ENCODE assay signal across 8 cellular contexts in genomic region chr19:45900661-45901431, GRCh38. TPM values are rescaled to one million over a fixed set of nuclear protein-coding genes. Genes with fewer than 3 reads are reported as not detected.
A peak's percentile ranks its signal among the peaks of the same experiment; 100 is the strongest.
DNase-seq lines count a peak whose midpoint lies in the region; ATAC-seq and TF ChIP-seq lines count a peak whose summit lies in the region.

No MANE protein-coding gene starts in this region.

- TF ChIP-seq POLR2A in breast epithelium (IDR thresholded peaks at IDR 0.05), result no peak

- peaks cover 5% of the 10 kb centered on the region for H3K4me1 Mint-ChIP-seq in mesothelial cell of epicardium

- no peaks in the 10 kb centered on the region for H3K79me2 ChIP-seq in ACC112 (ENCODE audit: control insufficient read depth, insufficient read depth, low read length, unreplicated experiment)

- no peaks in the 10 kb centered on the region for H3K9me3 Mint-ChIP-seq in mesothelial cell of epicardium

- TF ChIP-seq CTCF in breast epithelium (IDR thresholded peaks at IDR 0.05) (no peak), mesothelial cell of epicardium (IDR thresholded peaks at IDR 0.05; ENCODE audit: unreplicated experiment) (no peak), omental fat pad (IDR thresholded peaks at IDR 0.05) (no peak)

- H3K4me3 ChIP-seq in ACC112 (ENCODE audit: low read depth, low read length) (peak overlapping the region; percentile 73), HUES6 (ENCODE audit: low read depth, low read length) (peak overlapping the region; percentile 93), breast epithelium (peak overlapping the region; percentile 59 to 79 (median 75))

- no peak overlapping the region for H3K27ac ChIP-seq in ACC112 (ENCODE audit: low read depth, low read length)
- no peak overlapping the region for H3K27ac ChIP-seq in HUES6 (ENCODE audit: low read depth, low read length)
- H3K27ac ChIP-seq in breast epithelium, result no peak overlapping the region

- no peak for ATAC-seq in omental fat pad (ENCODE audit: low FRiP score)

- peaks cover 11% of the 10 kb centered on the region for H3K27me3 Mint-ChIP-seq in mesothelial cell of epicardium (ENCODE audit: low read depth)

- H3K4me1 ChIP-seq in ACC112 (ENCODE audit: control insufficient read depth, insufficient read depth, low read length, unreplicated experiment), result no peaks in the 10 kb centered on the region
- no peaks in the 10 kb centered on the region for H3K4me1 ChIP-seq in HUES6 (ENCODE audit: control insufficient read depth, insufficient read depth, low read length)
- no peaks in the 10 kb centered on the region for H3K4me1 ChIP-seq in breast epithelium

- DNase-seq in breast epithelium (ENCODE audit: low spot score in 2 of 2) (no peak), mesothelial cell of epicardium (ENCODE audit: low spot score in 2 of 2, unreplicated experiment in 2 of 2) (no peak), NCI-H187 (lab: John Stamatoyannopoulos, UW) (no peak), omental fat pad (ENCODE audit: low spot score) (no peak), NCI-H2107 (lab: John Stamatoyannopoulos, UW) (no peak)
- DNase-seq in activated CD4-positive, CD25-positive, alpha-beta regulatory T cell (lab: John Stamatoyannopoulos, UW), result no peak

- intact Hi-C loops in breast epithelium (cut with DNase I; ENCODE audit: low total_unique reads), result loop anchor here (1.0 kb wide), 1 partner anchor 29 kb away; no protein-coding TSS in a partner anchor

- no peaks in the 10 kb centered on the region for H3K27me3 ChIP-seq in ACC112 (ENCODE audit: insufficient read depth, low read length)
- H3K27me3 ChIP-seq in HUES6 (ENCODE audit: control insufficient read depth, insufficient read depth, low read length), result peaks cover 18% of the 10 kb centered on the region
- no peaks in the 10 kb centered on the region for H3K27me3 ChIP-seq in breast epithelium

- peak overlapping the region; percentile 55 for H3K4me3 Mint-ChIP-seq in mesothelial cell of epicardium

- no peaks in the 10 kb centered on the region for H3K36me3 ChIP-seq in ACC112 (ENCODE audit: insufficient read depth, low read length)
- peaks cover 12% of the 10 kb centered on the region; the same call in 1 of the 2 replicates for H3K36me3 ChIP-seq in HUES6 (ENCODE audit: control insufficient read depth, insufficient read depth, low read length)
- H3K36me3 ChIP-seq in breast epithelium, result no peaks in the 10 kb centered on the region

- peaks cover 22% of the 10 kb centered on the region for H3K36me3 Mint-ChIP-seq in mesothelial cell of epicardium

- H3K9me3 ChIP-seq in HUES6 (ENCODE audit: control insufficient read depth, insufficient read depth, low read depth, low read length), result no peaks in the 10 kb centered on the region
- H3K9me3 ChIP-seq in breast epithelium, result no peaks in the 10 kb centered on the region

- H2AFZ ChIP-seq in ACC112 (ENCODE audit: low read length, unreplicated experiment), result no peak overlapping the region

- no peak overlapping the region for H3K9ac ChIP-seq in HUES6 (ENCODE audit: low read length)

- no peak overlapping the region for H3K27ac Mint-ChIP-seq in mesothelial cell of epicardium

RNA-seq across cellular contexts. Expression of gene MYPOP, which starts 1.6 kb away (rescaled TPM):
- total RNA-seq in breast epithelium, result 1 to 10 TPM; 2.0 to 5.9 (median 2.4) TPM
- total RNA-seq in mesothelial cell of epicardium, result 10.4 to 11.5 TPM (median 10.9 TPM) in 3 replicates
- total RNA-seq in omental fat pad, result 1 to 10 TPM; 1.3 to 6.8 (median 2.6) TPM

RNA-seq across cellular contexts. Expression of gene NANOS2, which starts 13.7 kb away (rescaled TPM):
- total RNA-seq in breast epithelium (not detected), mesothelial cell of epicardium (not detected in 3 replicates), omental fat pad (not detected)

RNA-seq across cellular contexts. Expression of gene IRF2BP1, which starts 14.9 kb away (rescaled TPM):
- total RNA-seq in breast epithelium (10 to 100 TPM; 16.5 to 26.5 (median 19.7) TPM), mesothelial cell of epicardium (33.8 to 34.6 TPM (median 34.1 TPM) in 3 replicates), omental fat pad (10 to 100 TPM; 10.6 to 14.2 (median 11.2) TPM)

RNA-seq across cellular contexts. Expression of gene FOXA3, which starts 36.7 kb away (rescaled TPM):
- total RNA-seq in breast epithelium (under 1 TPM in 1 of 3 donors, not detected in 2; 0.33 TPM), mesothelial cell of epicardium (not detected in 3 replicates), omental fat pad (under 1 TPM in 2 of 4 donors, not detected in 2; 0.38 to 0.79 TPM)

RNA-seq across cellular contexts. Expression of gene SYMPK, which starts 37.9 kb away (rescaled TPM):
- total RNA-seq in breast epithelium (10 to 100 TPM; 24.3 to 50.8 (median 31.3) TPM), mesothelial cell of epicardium (89.3 to 93.4 TPM (median 92.6 TPM) in 3 replicates), omental fat pad (10 to 100 TPM; 17.3 to 35.2 (median 27.1) TPM)
